ENCODE assay signal across 13 cellular contexts in genomic region chr10:91185239-91185875, GRCh38. TPM values are rescaled to one million over a fixed set of nuclear protein-coding genes. Genes with fewer than 3 reads are reported as not detected.
A peak's percentile ranks its signal among the peaks of the same experiment; 100 is the strongest.
DNase-seq lines count a peak whose midpoint lies in the region; ATAC-seq and TF ChIP-seq lines count a peak whose summit lies in the region.
"Had no signal": no experiment of that assay in that cellular context is flagged by ENCODE, and none has a peak within 500 bp of the region (broad histone marks: within the 10 kb centered on the region; RNA-seq: fewer than 3 reads in every experiment).

No MANE protein-coding gene starts in this region.

- H3K27ac ChIP-seq in stomach smooth muscle (ENCODE audit: low read length): peak overlapping the region; percentile 37
- H3K27ac ChIP-seq in spleen: no peak overlapping the region
- H3K27ac ChIP-seq: right lobe of liver, VCaP had no signal

- H3K36me3 ChIP-seq in stomach smooth muscle (ENCODE audit: control insufficient read depth in 2 of 2, insufficient read depth in 2 of 2, low read length in 2 of 2) (no peaks in the 10 kb centered on the region), spleen (no peaks in the 10 kb centered on the region)
- H3K36me3 ChIP-seq: right lobe of liver had no signal

- peaks cover 10% of the 10 kb centered on the region for H3K4me1 ChIP-seq in stomach smooth muscle (ENCODE audit: control insufficient read depth, insufficient read depth, low read length)
- peaks cover 9 to 51% (median 11%) of the 10 kb centered on the region in 6 donors for H3K4me1 ChIP-seq in spleen
- H3K4me1 ChIP-seq: right lobe of liver had no signal

- 89 to 94% (median 90%) methylated on average over 6 to 8 of the region's 8 CpGs for WGBS in spleen, 5 donors

- TF ChIP-seq CTCF in spleen (IDR thresholded peaks at IDR 0.05 in 8 of 11, conservative IDR thresholded peaks at IDR 0.05 in 3 of 11): no peak

- peak; percentile 72 for DNase-seq in HCEC 1CT
- peak; percentile 76 for DNase-seq in amniotic epithelial cell (ENCODE audit: low read depth)
- peak; percentile 26 for DNase-seq in left ventricle myocardium superior
- DNase-seq in SIG-M5 treated with dmso at 0.1 percent for 504 hours (lab: John Stamatoyannopoulos, UW; ENCODE audit: unreplicated experiment): no peak
- DNase-seq in spleen: no peak
- DNase-seq: effector CD4-positive, alpha-beta T cell; H9; NCI-H1436; right lobe of liver had no signal

- no peaks in the 10 kb centered on the region for H3K9me3 ChIP-seq in stomach smooth muscle (ENCODE audit: control insufficient read depth in 2 of 2, low read length in 2 of 2)
- no peaks in the 10 kb centered on the region for H3K9me3 ChIP-seq in spleen
- H3K9me3 ChIP-seq: right lobe of liver had no signal

- ATAC-seq in left ventricle myocardium superior: peak; percentile 74
- ATAC-seq in GM21786 (IDR thresholded peaks at IDR 0.05; ENCODE audit: unreplicated experiment): no peak
- no peak for ATAC-seq in GM19324 (IDR thresholded peaks at IDR 0.05; ENCODE audit: low FRiP score, unreplicated experiment)

- H3K4me3 ChIP-seq in stomach smooth muscle (ENCODE audit: low read length in 2 of 2): no peak overlapping the region
- no peak overlapping the region for H3K4me3 ChIP-seq in spleen
- H3K4me3 ChIP-seq: right lobe of liver had no signal

- H3K27me3 ChIP-seq in stomach smooth muscle (ENCODE audit: control insufficient read depth in 1 of 2, insufficient read depth in 2 of 2, low read length in 2 of 2): no peaks in the 10 kb centered on the region
- no peaks in the 10 kb centered on the region for H3K27me3 ChIP-seq in spleen (replicated peaks in 1 of 7)
- H3K27me3 ChIP-seq: right lobe of liver had no signal

- no peak for TF ChIP-seq POLR2A in spleen (IDR thresholded peaks at IDR 0.05)

- no peak overlapping the region for H3K9ac ChIP-seq in stomach smooth muscle (ENCODE audit: low read length in 2 of 2)

- intact Hi-C loops in left ventricle myocardium superior (cut with micrococcal nuclease): no loop called here
- intact Hi-C loops in spleen (cut with DNase I; ENCODE audit: low total_unique reads): no loop called here

RNA-seq across cellular contexts. Expression of gene PCGF5, which starts 35.1 kb away (rescaled TPM):
- total RNA-seq in left ventricle myocardium superior: 71.4 TPM
- total RNA-seq in spleen: 10 to 100 TPM; 48.6 to 68.5 (median 51.6) TPM
- polyA plus RNA-seq in spleen: 10 to 100 TPM; 20.4 to 28.8 (median 27.5) TPM

Comparison
In these comparisons a context has a peak if more than half of its experiments do, and no peak if none do; other contexts are left out.
1. DNase-seq: peak in HCEC 1CT (single experiment), amniotic epithelial cell (single experiment) and left ventricle myocardium superior (single experiment); none in SIG-M5 treated with dmso at 0.1 percent for 504 hours (single experiment) and spleen (single experiment).